In the genomic region with DNA sequence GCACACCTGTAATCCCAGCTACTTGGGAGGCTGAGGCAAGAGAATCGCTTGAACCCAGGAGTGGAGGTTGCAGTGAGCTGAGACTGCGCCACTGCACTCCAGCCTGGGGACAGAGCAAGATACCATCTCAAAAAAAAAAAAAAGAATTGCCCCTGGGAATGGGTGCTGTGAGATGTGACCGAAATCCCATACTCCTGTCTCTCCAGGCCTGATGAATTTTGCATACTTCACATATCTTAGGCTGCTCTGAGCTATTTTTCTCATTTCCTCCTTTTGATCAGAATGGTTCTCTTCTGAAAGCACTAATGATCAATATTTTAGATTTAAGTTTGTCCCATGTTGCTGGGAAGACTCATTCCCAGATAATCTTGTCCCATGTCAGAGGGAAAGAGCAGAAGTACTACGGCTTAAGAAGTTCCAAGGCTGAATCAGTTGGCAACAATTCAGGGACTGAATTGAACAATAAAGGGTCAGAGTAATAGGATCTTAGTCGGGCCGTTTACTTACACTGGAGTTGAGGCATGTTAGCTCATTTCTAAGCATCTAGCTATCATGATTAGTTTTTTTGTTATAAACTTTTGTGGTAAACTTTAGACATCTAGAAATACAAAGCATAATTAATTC, we compare ENCODE assay signal across 28 cellular contexts. TPM values are rescaled to one million over a fixed set of nuclear protein-coding genes. Genes with fewer than 3 reads are reported as not detected.
DNase-seq lines count a peak whose midpoint lies in the region; ATAC-seq and TF ChIP-seq lines count a peak whose summit lies in the region.
"Had no signal": no experiment of that assay in that cellular context is flagged by ENCODE, and none has a peak within 500 bp of the region (broad histone marks: within the 10 kb centered on the region; RNA-seq: fewer than 3 reads in every experiment).

No MANE protein-coding gene starts in this region.

- intact Hi-C loops in PC-3 (cut with micrococcal nuclease), result no loop called here

- DNase-seq in PC-3, result peak; percentile 19
- peak; percentile 38 for DNase-seq in choroid plexus epithelial cell (ENCODE audit: low read depth)
- DNase-seq in mesothelial cell of epicardium (ENCODE audit: low spot score in 2 of 2, unreplicated experiment in 2 of 2), result no peak
- DNase-seq in NCI-H2196 (lab: John Stamatoyannopoulos, UW; ENCODE audit: unreplicated experiment), result no peak
- DNase-seq in NCI-H146 treated with DMSO at 0.1 percent for 48 hours (lab: John Stamatoyannopoulos, UW; ENCODE audit: unreplicated experiment), result no peak
- DNase-seq: activated CD4-positive, alpha-beta T cell treated with anti-CD3 and anti-CD28 coated beads for 36 hours; activated CD8-positive, alpha-beta memory T cell treated with anti-CD3 and anti-CD28 coated beads for 24 hours; activated gamma-delta T cell treated with Interleukin-2 at 50 U/mL for 16 hours; activated T-cell treated with anti-CD3 and anti-CD28 coated beads, Interleukin-2, amount 50 U/mL, for 24 hours; dermis blood vessel endothelial cell; left ventricle myocardium inferior; MG63; naive B cell; NCI-H1417; NCI-H2081 treated with DMSO at 0.1 percent for 48 hours; NCI-H446 treated with DMSO at 0.1 percent for 48 hours; ovary; Peyer's patch; stimulated activated CD4-positive, alpha-beta T cell treated with anti-CD3 and anti-CD28 coated beads, Interleukin-4, amount 100 ng/mL, for 1 hour; T-helper 1 cell had no signal

- H3K4me3 Mint-ChIP-seq in mesothelial cell of epicardium, result no peak overlapping the region
- H3K4me3 Mint-ChIP-seq: activated CD4-positive, alpha-beta T cell treated with anti-CD3 and anti-CD28 coated beads for 36 hours; activated T-cell treated with anti-CD3 and anti-CD28 coated beads, Interleukin-2, amount 50 U/mL, for 24 hours; CD14-positive monocyte; stimulated activated memory B cell treated with anti-CD40 and anti-IgM and Interleukin-4, amounts not matched to agents 10 μg/mL and 1 μg/mL and 100 μg/mL, for 72 hours had no signal

- H3K79me2 ChIP-seq in PC-3 (ENCODE audit: low read length), result no peaks in the 10 kb centered on the region

- no peaks in the 10 kb centered on the region for H3K36me3 Mint-ChIP-seq in mesothelial cell of epicardium
- H3K36me3 Mint-ChIP-seq: CD14-positive monocyte; naive B cell; stimulated activated memory B cell treated with anti-CD40 and anti-IgM and Interleukin-4, amounts not matched to agents 10 μg/mL and 1 μg/mL and 100 μg/mL, for 72 hours had no signal

- no peak overlapping the region for H3K9ac ChIP-seq in BLaER1
- H3K9ac ChIP-seq in PC-3 (ENCODE audit: low read length), result no peak overlapping the region

- H3K4me2 ChIP-seq in BLaER1, result peak overlapping the region; percentile 44
- H3K4me2 ChIP-seq in PC-3 (ENCODE audit: low read length), result no peak overlapping the region

- peaks cover 20% of the 10 kb centered on the region for H3K4me1 Mint-ChIP-seq in mesothelial cell of epicardium
- H3K4me1 Mint-ChIP-seq: CD14-positive monocyte; naive B cell; stimulated activated memory B cell treated with anti-CD40 and anti-IgM and Interleukin-4, amounts not matched to agents 10 μg/mL and 1 μg/mL and 100 μg/mL, for 72 hours had no signal

- H3K4me3 ChIP-seq in BLaER1, result no peak overlapping the region
- no peak overlapping the region for H3K4me3 ChIP-seq in PC-3 (ENCODE audit: low read length)
- no peak overlapping the region for H3K4me3 ChIP-seq in choroid plexus epithelial cell (ENCODE audit: low read depth, low read length)
- H3K4me3 ChIP-seq: left ventricle myocardium inferior, MG63, ovary, Peyer's patch, right atrium auricular region, thoracic aorta had no signal

- H3K4me1 ChIP-seq in BLaER1, result peaks cover 43% of the 10 kb centered on the region
- H3K4me1 ChIP-seq in PC-3 (ENCODE audit: insufficient read depth, low read length), result peaks cover under 1% of the 10 kb centered on the region; the same call in 1 of the 2 replicates
- H3K4me1 ChIP-seq: foreskin keratinocyte, left ventricle myocardium inferior, Peyer's patch, right atrium auricular region had no signal

- BruUV-seq in PC-3 (replicated peaks; lab: Mats Ljungman, UMichigan), result no TSS peak

- H3K36me3 ChIP-seq in BLaER1 (no peaks in the 10 kb centered on the region), PC-3 (ENCODE audit: low read depth, low read length) (no peaks in the 10 kb centered on the region)
- H3K36me3 ChIP-seq: left ventricle myocardium inferior, MG63, ovary, Peyer's patch, right atrium auricular region, thoracic aorta had no signal

- H3K27me3 Mint-ChIP-seq in mesothelial cell of epicardium (ENCODE audit: low read depth), result no peaks in the 10 kb centered on the region
- H3K27me3 Mint-ChIP-seq: activated CD4-positive, alpha-beta T cell treated with anti-CD3 and anti-CD28 coated beads for 36 hours; activated T-cell treated with anti-CD3 and anti-CD28 coated beads, Interleukin-2, amount 50 U/mL, for 24 hours; stimulated activated memory B cell treated with anti-CD40 and anti-IgM and Interleukin-4, amounts not matched to agents 10 μg/mL and 1 μg/mL and 100 μg/mL, for 72 hours had no signal

- no peaks in the 10 kb centered on the region for H3K9me3 ChIP-seq in BLaER1
- H3K9me3 ChIP-seq in PC-3 (ENCODE audit: low read length), result no peaks in the 10 kb centered on the region
- H3K9me3 ChIP-seq: left ventricle myocardium inferior, MG63, ovary, Peyer's patch, right atrium auricular region, thoracic aorta had no signal

- no peak overlapping the region for H2AFZ ChIP-seq in PC-3 (ENCODE audit: low read length)

- ATAC-seq in PC-3 (no peak), GM19324 (IDR thresholded peaks at IDR 0.05; ENCODE audit: low FRiP score, unreplicated experiment) (no peak), HG03108 (IDR thresholded peaks at IDR 0.05; ENCODE audit: unreplicated experiment) (no peak)
- ATAC-seq: activated CD4-positive, alpha-beta T cell treated with anti-CD3 and anti-CD28 coated beads for 36 hours; foreskin keratinocyte; stimulated activated memory B cell treated with anti-CD40 and anti-IgM and Interleukin-4, amounts not matched to agents 10 μg/mL and 1 μg/mL and 100 μg/mL, for 72 hours had no signal

- H3K27ac Mint-ChIP-seq in mesothelial cell of epicardium, result peak overlapping the region; percentile 75
- H3K27ac Mint-ChIP-seq: activated CD4-positive, alpha-beta T cell treated with anti-CD3 and anti-CD28 coated beads for 36 hours; activated T-cell treated with anti-CD3 and anti-CD28 coated beads, Interleukin-2, amount 50 U/mL, for 24 hours; CD14-positive monocyte; naive B cell; stimulated activated memory B cell treated with anti-CD40 and anti-IgM and Interleukin-4, amounts not matched to agents 10 μg/mL and 1 μg/mL and 100 μg/mL, for 72 hours had no signal

- TF ChIP-seq CTCF in PC-3 (conservative IDR thresholded peaks at IDR 0.05; ENCODE audit: low read depth, low read length) (no peak), choroid plexus epithelial cell (conservative IDR thresholded peaks at IDR 0.05; ENCODE audit: low read depth, low read length) (no peak), mesothelial cell of epicardium (IDR thresholded peaks at IDR 0.05; ENCODE audit: unreplicated experiment) (no peak)

- H3K27ac ChIP-seq in BLaER1 (no peak overlapping the region), PC-3 (ENCODE audit: low read length) (no peak overlapping the region)
- H3K27ac ChIP-seq: foreskin keratinocyte, left ventricle myocardium inferior, ovary, Peyer's patch, right atrium auricular region, thoracic aorta had no signal

- H3K9me2 ChIP-seq in PC-3 (replicated peaks; ENCODE audit: low read length), result no peaks in the 10 kb centered on the region

- no peaks in the 10 kb centered on the region for H3F3A ChIP-seq in PC-3 (ENCODE audit: low read length, unreplicated experiment)

- CTCF ChIA-PET in PC-3 (lab: Charles Lee), result no interaction called here

- H3K27me3 ChIP-seq in BLaER1, result no peaks in the 10 kb centered on the region
- H3K27me3 ChIP-seq in PC-3 (ENCODE audit: low read length), result no peaks in the 10 kb centered on the region
- H3K27me3 ChIP-seq: foreskin keratinocyte, MG63, ovary, Peyer's patch, right atrium auricular region had no signal

- POLR2A ChIA-PET in PC-3 (lab: Charles Lee; ENCODE audit: unreplicated experiment), result no interaction called here

- no peaks in the 10 kb centered on the region for H4K20me1 ChIP-seq in BLaER1
- H4K20me1 ChIP-seq in PC-3 (ENCODE audit: low read length), result no peaks in the 10 kb centered on the region

- no peaks in the 10 kb centered on the region for H3K9me3 Mint-ChIP-seq in mesothelial cell of epicardium
- H3K9me3 Mint-ChIP-seq: activated T-cell treated with anti-CD3 and anti-CD28 coated beads, Interleukin-2, amount 50 U/mL, for 24 hours; stimulated activated memory B cell treated with anti-CD40 and anti-IgM and Interleukin-4, amounts not matched to agents 10 μg/mL and 1 μg/mL and 100 μg/mL, for 72 hours had no signal

RNA-seq across cellular contexts. Expression of a gene that starts 44.2 kb away (rescaled TPM):
- total RNA-seq in PC-3 (2014; rRNA removed), result 26.9 and 27.7 TPM in 2 replicates
- 93.4 to 96.0 TPM (median 95.7 TPM) in 3 replicates for total RNA-seq in mesothelial cell of epicardium

RNA-seq across cellular contexts. Expression of a gene that starts 54.1 kb away (rescaled TPM):
- total RNA-seq in PC-3 (2014; rRNA removed), result 7.1 and 9.1 TPM in 2 replicates
- 21.4 to 22.2 TPM (median 21.6 TPM) in 3 replicates for total RNA-seq in mesothelial cell of epicardium

Comparison
In these comparisons a context has a peak if more than half of its experiments do, and no peak if none do; other contexts are left out.
1. DNase-seq: peak in PC-3 (single experiment) and choroid plexus epithelial cell (single experiment); none in mesothelial cell of epicardium (0 of 2), NCI-H2196 (single experiment) and NCI-H146 treated with DMSO at 0.1 percent for 48 hours (single experiment).